Comparison of ENCODE assay signal across 23 cellular contexts in the genomic region with DNA sequence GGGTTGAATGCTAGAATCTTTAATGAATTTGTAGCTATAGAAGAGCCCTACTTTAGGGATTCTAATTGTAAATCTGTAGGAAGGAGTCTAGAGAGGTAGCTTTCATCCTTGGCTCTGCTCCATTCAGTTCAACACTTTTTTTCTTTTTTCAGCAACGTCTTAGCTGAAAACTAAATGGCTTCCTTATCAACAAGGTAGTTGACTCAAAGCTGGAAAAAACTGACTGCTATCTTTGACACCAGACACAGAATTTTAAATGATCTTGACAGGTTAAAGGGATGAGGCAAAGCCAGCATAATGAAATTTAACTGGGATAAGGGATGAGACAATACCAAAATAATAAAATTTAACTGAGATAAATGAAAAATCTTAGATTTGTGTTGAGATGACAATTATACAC.
"Had no signal": no experiment of that assay in that cellular context is flagged by ENCODE, and none has a peak within 500 bp of the region (broad histone marks: within the 10 kb centered on the region; RNA-seq: fewer than 3 reads in every experiment).

No MANE protein-coding gene starts in this region.

- DNase-seq: IMR-90, Kasumi-1, MV-4-11, NCI-H1092, NCI-H1105 treated with DMSO at 0.1 percent for 48 hours, NCI-H1417 treated with DMSO at 0.1 percent for 48 hours, NCI-H146, NCI-H1694 treated with DMSO at 0.1 percent for 48 hours, NCI-H1930, NCI-H2081, NCI-H2107, NCI-H446, NCI-H510A, NCI-H524 treated with DMSO at 0.1 percent for 48 hours, NCI-H69, NCI-H774, PC-3, SHP77, SK-N-SH, SW 1271 had no signal

- FAIRE-seq: HepG2 had no signal

- H3K27ac ChIP-seq: KMS-11, RWPE1 had no signal
